37 cellular contexts compared by ENCODE assay signal in the genomic region with DNA sequence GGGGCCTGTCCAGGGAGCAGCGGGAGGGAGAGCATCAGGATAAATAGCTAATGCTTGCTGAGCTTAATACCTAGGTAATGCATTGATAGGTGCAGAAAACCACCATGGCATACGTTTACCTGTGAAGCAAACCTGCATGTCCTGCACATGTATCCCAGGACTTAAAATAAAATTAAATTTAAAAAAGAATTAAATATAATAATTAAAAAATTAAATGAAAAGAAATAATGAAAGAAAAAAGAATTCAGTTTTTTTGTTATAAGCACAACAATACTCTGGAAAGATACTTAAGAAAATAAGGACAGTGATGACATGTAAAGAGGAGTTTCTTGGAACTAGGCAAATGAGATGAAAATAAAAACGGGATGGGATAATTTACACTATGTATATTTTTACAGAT.
A peak's percentile ranks its signal among the peaks of the same experiment; 100 is the strongest.
DNase-seq lines count a peak whose midpoint lies in the region; ATAC-seq, FAIRE-seq and TF ChIP-seq lines count a peak whose summit lies in the region.
"Had no signal": no experiment of that assay in that cellular context is flagged by ENCODE, and none has a peak within 500 bp of the region (broad histone marks: within the 10 kb centered on the region; RNA-seq: fewer than 3 reads in every experiment).

No MANE protein-coding gene starts in this region.

- intact Hi-C loops in kidney (cut with DNase I), result no loop called here
- intact Hi-C loops in activated T-helper 1 cell treated with anti-CD3 and anti-CD28 coated beads, Interleukin-12 subunit alpha, Interleukin-12 subunit beta, Interleukin-2, Interleukin-4 antibody, amounts not matched to agents 30 ng/mL and 10 ng/mL and 1 ng/mL, durations not matched to agents 14 hours and 24 hours and 36 hours (cut with micrococcal nuclease), result no loop called here

- peak; percentile 34 for FAIRE-seq in frontal cortex (lab: Jason Lieb, UNC)
- peak; percentile 67 for FAIRE-seq in kidney (lab: Jason Lieb, UNC)
- FAIRE-seq: A204.1, A549, D721Med had no signal

- CTCF ChIA-PET in WTC11 (lab: Charles Lee), result no interaction called here

- H3K9ac ChIP-seq in kidney (ENCODE audit: low read length in 2 of 2), result no peak overlapping the region
- H3K9ac ChIP-seq: BLaER1; BLaER1 treated with 17β-estradiol and CSF1 and Interleukin-3, amounts not matched to agents 10 nM and 100 nM had no signal

- no peak overlapping the region for H3K4me3 ChIP-seq in kidney (ENCODE audit: low read length in 2 of 2)
- H3K4me3 ChIP-seq: A549; BLaER1; BLaER1 treated with 17β-estradiol and CSF1 and Interleukin-3, amounts not matched to agents 10 nM and 100 nM had no signal

- no peaks in the 10 kb centered on the region for H3K4me1 Mint-ChIP-seq in WTC11
- peaks cover 4% of the 10 kb centered on the region for H3K4me1 Mint-ChIP-seq in glutamatergic neuron (ENCODE audit: low read depth, unreplicated experiment)
- no peaks in the 10 kb centered on the region for H3K4me1 Mint-ChIP-seq in mesothelial cell of epicardium
- H3K4me1 Mint-ChIP-seq in activated T-helper 1 cell treated with anti-CD3 and anti-CD28 coated beads, Interleukin-12 subunit alpha, Interleukin-12 subunit beta, Interleukin-2, Interleukin-4 antibody, amounts not matched to agents 30 ng/mL and 10 ng/mL and 1 ng/mL, durations not matched to agents 14 hours and 24 hours and 36 hours (ENCODE audit: low read depth), result no peaks in the 10 kb centered on the region
- H3K4me1 Mint-ChIP-seq: B cell; CD14-positive monocyte; CD4-positive, alpha-beta memory T cell; CD4-positive, CD25-positive, alpha-beta regulatory T cell; CD8-positive, alpha-beta memory T cell had no signal

- no peak for TF ChIP-seq CTCF in WTC11 (IDR thresholded peaks at IDR 0.05)
- no peak for TF ChIP-seq CTCF in glutamatergic neuron (IDR thresholded peaks at IDR 0.05; ENCODE audit: partially characterized antibody, unreplicated experiment)
- TF ChIP-seq CTCF in kidney (IDR thresholded peaks at IDR 0.05; ENCODE audit: borderline replicate concordance, extremely low read depth, insufficient read depth), result no peak
- no peak for TF ChIP-seq CTCF in mesothelial cell of epicardium (IDR thresholded peaks at IDR 0.05; ENCODE audit: unreplicated experiment)

- no peaks in the 10 kb centered on the region for H3K36me3 ChIP-seq in kidney (ENCODE audit: control insufficient read depth in 1 of 2, insufficient read depth in 2 of 2, low read length in 2 of 2)
- H3K36me3 ChIP-seq: BE2C; BLaER1; BLaER1 treated with 17β-estradiol and CSF1 and Interleukin-3, amounts not matched to agents 10 nM and 100 nM had no signal

- H3K9me3 Mint-ChIP-seq in WTC11 (peaks cover 8% of the 10 kb centered on the region; the same call in 1 of the 2 replicates), glutamatergic neuron (ENCODE audit: unreplicated experiment) (no peaks in the 10 kb centered on the region), mesothelial cell of epicardium (peaks cover 22% of the 10 kb centered on the region)
- H3K9me3 Mint-ChIP-seq in activated T-helper 1 cell treated with anti-CD3 and anti-CD28 coated beads, Interleukin-12 subunit alpha, Interleukin-12 subunit beta, Interleukin-2, Interleukin-4 antibody, amounts not matched to agents 30 ng/mL and 10 ng/mL and 1 ng/mL, durations not matched to agents 14 hours and 24 hours and 36 hours, result peaks cover 4% of the 10 kb centered on the region

- H3K27me3 Mint-ChIP-seq in WTC11 (ENCODE audit: low read depth), result no peaks in the 10 kb centered on the region
- no peaks in the 10 kb centered on the region for H3K27me3 Mint-ChIP-seq in glutamatergic neuron (ENCODE audit: unreplicated experiment)
- H3K27me3 Mint-ChIP-seq in mesothelial cell of epicardium (ENCODE audit: low read depth), result peaks cover 9% of the 10 kb centered on the region
- no peaks in the 10 kb centered on the region for H3K27me3 Mint-ChIP-seq in activated T-helper 1 cell treated with anti-CD3 and anti-CD28 coated beads, Interleukin-12 subunit alpha, Interleukin-12 subunit beta, Interleukin-2, Interleukin-4 antibody, amounts not matched to agents 30 ng/mL and 10 ng/mL and 1 ng/mL, durations not matched to agents 14 hours and 24 hours and 36 hours (ENCODE audit: insufficient read depth)
- H3K27me3 Mint-ChIP-seq: B cell; CD4-positive, alpha-beta T cell; CD4-positive, CD25-positive, alpha-beta regulatory T cell; CD8-positive, alpha-beta memory T cell had no signal

- no peak for ATAC-seq in WTC11
- ATAC-seq: A549; CD8-positive, alpha-beta T cell had no signal

- H3K4me1 ChIP-seq in kidney (ENCODE audit: control insufficient read depth in 1 of 2, insufficient read depth in 1 of 2, low read depth in 1 of 2, low read length in 2 of 2), result no peaks in the 10 kb centered on the region
- H3K4me1 ChIP-seq: A549; BE2C; BLaER1; BLaER1 treated with 17β-estradiol and CSF1 and Interleukin-3, amounts not matched to agents 10 nM and 100 nM; Caco-2 had no signal

- DNase-seq in WTC11 (ENCODE audit: low spot score) (no peak), frontal cortex (ENCODE audit: low spot score in 2 of 2) (no peak), glutamatergic neuron (no peak), kidney (no peak), COLO668 (lab: John Stamatoyannopoulos, UW; ENCODE audit: unreplicated experiment) (no peak), mesothelial cell of epicardium (ENCODE audit: low spot score in 2 of 2, unreplicated experiment in 2 of 2) (no peak), putamen (ENCODE audit: low spot score) (no peak)
- DNase-seq in activated T-helper 1 cell treated with anti-CD3 and anti-CD28 coated beads, Interleukin-12 subunit alpha, Interleukin-12 subunit beta, Interleukin-2, Interleukin-4 antibody, amounts not matched to agents 30 ng/mL and 10 ng/mL and 1 ng/mL, durations not matched to agents 14 hours and 24 hours and 36 hours (ENCODE audit: low spot score), result no peak
- DNase-seq: 8988T; ACHN; AML-193; BE2C; C1 segment of cervical spinal cord; Caco-2; Calu3; CD4-positive, alpha-beta memory T cell; CD4-positive, alpha-beta T cell; CD4-positive, CD25-positive, alpha-beta regulatory T cell; CD8-positive, alpha-beta memory T cell; CD8-positive, alpha-beta T cell; COR-L47; DMS 273 treated with DMSO at 0.1 percent for 48 hours; DMS153; DMS53; DMS79; DMS79 treated with DMSO at 0.1 percent for 48 hours; DND-41; EL had no signal

- H3K4me3 Mint-ChIP-seq in WTC11, result no peak overlapping the region
- H3K4me3 Mint-ChIP-seq in glutamatergic neuron (ENCODE audit: unreplicated experiment), result no peak overlapping the region
- no peak overlapping the region for H3K4me3 Mint-ChIP-seq in mesothelial cell of epicardium
- no peak overlapping the region for H3K4me3 Mint-ChIP-seq in activated T-helper 1 cell treated with anti-CD3 and anti-CD28 coated beads, Interleukin-12 subunit alpha, Interleukin-12 subunit beta, Interleukin-2, Interleukin-4 antibody, amounts not matched to agents 30 ng/mL and 10 ng/mL and 1 ng/mL, durations not matched to agents 14 hours and 24 hours and 36 hours
- H3K4me3 Mint-ChIP-seq: B cell; CD14-positive monocyte; CD4-positive, alpha-beta memory T cell; CD4-positive, alpha-beta T cell; CD4-positive, CD25-positive, alpha-beta regulatory T cell; CD8-positive, alpha-beta memory T cell; CD8-positive, alpha-beta T cell had no signal

- no peaks in the 10 kb centered on the region for H3K36me3 Mint-ChIP-seq in WTC11
- peaks cover 5% of the 10 kb centered on the region for H3K36me3 Mint-ChIP-seq in glutamatergic neuron (ENCODE audit: unreplicated experiment)
- H3K36me3 Mint-ChIP-seq in mesothelial cell of epicardium, result no peaks in the 10 kb centered on the region
- no peaks in the 10 kb centered on the region for H3K36me3 Mint-ChIP-seq in activated T-helper 1 cell treated with anti-CD3 and anti-CD28 coated beads, Interleukin-12 subunit alpha, Interleukin-12 subunit beta, Interleukin-2, Interleukin-4 antibody, amounts not matched to agents 30 ng/mL and 10 ng/mL and 1 ng/mL, durations not matched to agents 14 hours and 24 hours and 36 hours (ENCODE audit: low read depth)
- H3K36me3 Mint-ChIP-seq: CD14-positive monocyte; CD4-positive, alpha-beta memory T cell; CD4-positive, CD25-positive, alpha-beta regulatory T cell; CD8-positive, alpha-beta memory T cell; CD8-positive, alpha-beta T cell had no signal

- no peaks in the 10 kb centered on the region for H3K9me3 ChIP-seq in kidney (ENCODE audit: control insufficient read depth in 1 of 2, low read length in 2 of 2)
- H3K9me3 ChIP-seq: A549; BE2C; BLaER1; BLaER1 treated with 17β-estradiol and CSF1 and Interleukin-3, amounts not matched to agents 10 nM and 100 nM; Caco-2 had no signal

- H3K27ac Mint-ChIP-seq in WTC11 (no peak overlapping the region), glutamatergic neuron (ENCODE audit: unreplicated experiment) (peak overlapping the region; percentile 45), mesothelial cell of epicardium (no peak overlapping the region)
- no peak overlapping the region for H3K27ac Mint-ChIP-seq in activated T-helper 1 cell treated with anti-CD3 and anti-CD28 coated beads, Interleukin-12 subunit alpha, Interleukin-12 subunit beta, Interleukin-2, Interleukin-4 antibody, amounts not matched to agents 30 ng/mL and 10 ng/mL and 1 ng/mL, durations not matched to agents 14 hours and 24 hours and 36 hours
- H3K27ac Mint-ChIP-seq: B cell; CD14-positive monocyte; CD4-positive, alpha-beta memory T cell; CD4-positive, alpha-beta T cell; CD4-positive, CD25-positive, alpha-beta regulatory T cell; CD8-positive, alpha-beta memory T cell; CD8-positive, alpha-beta T cell had no signal

- POLR2A ChIA-PET in WTC11 (lab: Charles Lee), result no interaction called here

- no peak overlapping the region for H3K27ac ChIP-seq in kidney (ENCODE audit: low read depth in 2 of 2, low read length in 2 of 2)
- H3K27ac ChIP-seq: 22Rv1; A549; BLaER1; BLaER1 treated with 17β-estradiol and CSF1 and Interleukin-3, amounts not matched to agents 10 nM and 100 nM; C4-2B had no signal
